In genomic region chr9:94159069-94159915, GRCh38 we compare ENCODE assay signal across 1 cellular context.
TF ChIP-seq lines count a peak whose summit lies in the region.

No MANE protein-coding gene starts in this region.

TF ChIP-seq in H1, 55 proteins besides CTCF, POLR2A, EP300 and RAD21 (continued from another document):
- TF ChIP-seq ATF2 (IDR thresholded peaks at IDR 0.05; ENCODE audit: low read length) = no peak
